In the genomic region with DNA sequence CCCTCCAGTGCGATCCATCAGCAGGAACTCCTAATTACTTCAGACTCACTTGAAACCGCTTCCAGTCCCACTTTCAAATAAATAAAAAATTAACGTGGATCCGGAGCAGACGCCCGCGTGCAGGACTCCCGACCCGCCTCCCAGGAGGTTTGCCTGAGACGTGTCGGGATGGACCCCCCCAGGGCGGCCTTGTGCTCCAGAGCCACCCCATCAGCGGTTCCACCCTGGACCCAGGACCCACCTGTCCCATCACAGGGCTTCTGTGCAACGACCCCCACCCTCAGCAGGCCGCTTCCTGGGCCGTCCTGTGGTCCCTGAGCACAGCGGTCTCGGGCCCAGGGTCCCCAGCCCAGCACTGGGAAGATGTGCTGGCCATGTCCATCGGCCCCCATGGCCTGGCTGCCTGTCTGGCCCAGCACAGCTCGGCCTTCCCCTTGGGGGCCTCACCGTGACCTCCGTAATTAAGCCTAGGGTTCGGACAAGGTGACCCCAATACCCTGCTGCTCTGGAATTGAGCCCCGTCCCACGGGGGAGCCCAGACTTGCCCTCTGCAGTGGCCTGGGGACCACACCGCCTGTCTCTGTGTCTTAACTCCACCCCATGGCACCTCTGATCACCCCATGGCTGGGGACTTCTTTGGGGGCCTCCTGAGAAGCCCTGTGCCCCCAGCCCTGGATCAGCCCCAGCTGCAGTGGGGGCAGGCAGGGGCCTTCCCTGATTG, we compare ENCODE assay signal across 20 cellular contexts.
"Had no signal": no experiment of that assay in that cellular context is flagged by ENCODE, and none has a peak within 500 bp of the region (broad histone marks: within the 10 kb centered on the region; RNA-seq: fewer than 3 reads in every experiment).

No MANE protein-coding gene starts in this region.

- H3K27me3 ChIP-seq: right atrium auricular region, thyroid gland, uterus had no signal

- H3K27ac Mint-ChIP-seq: naive thymus-derived CD4-positive, alpha-beta T cell; nephron progenitor cell; stimulated activated effector memory CD8-positive, alpha-beta T cell treated with anti-CD3 and anti-CD28 coated beads, Interleukin-12 subunit alpha, Interleukin-12 subunit beta, amount 100 ng/mL, for 72 hours; type B pancreatic cell had no signal

- DNase-seq: effector CD4-positive, alpha-beta T cell; gastrocnemius medialis; heart right ventricle; hypothalamus; naive thymus-derived CD4-positive, alpha-beta T cell; nephron progenitor cell; stimulated activated CD4-positive, alpha-beta T cell treated with anti-CD3 and anti-CD28 coated beads, Interleukin-4, amount 100 ng/mL, for 1 hour; stimulated activated CD8-positive, alpha-beta memory T cell treated with anti-CD3 and anti-CD28 coated beads, Interleukin-4, amount 100 ng/mL, for 48 hours; stimulated activated naive CD8-positive, alpha-beta T cell treated with anti-CD3 and anti-CD28 coated beads, Interleukin-15, Interleukin-2, amounts not matched to agents 100 U/mL and 50 U/mL, for 24 hours; thyroid gland; uterus had no signal

- H3K4me3 Mint-ChIP-seq: naive thymus-derived CD4-positive, alpha-beta T cell; nephron progenitor cell; stimulated activated effector memory CD8-positive, alpha-beta T cell treated with anti-CD3 and anti-CD28 coated beads, Interleukin-12 subunit alpha, Interleukin-12 subunit beta, amount 100 ng/mL, for 72 hours; type B pancreatic cell had no signal

- H3K4me3 ChIP-seq: coronary artery, esophagus muscularis mucosa, gastrocnemius medialis, heart right ventricle, left lung, right atrium auricular region, smooth muscle cell, suprapubic skin, thyroid gland, uterus had no signal

- H3K4me1 Mint-ChIP-seq: naive thymus-derived CD4-positive, alpha-beta T cell; stimulated activated effector memory CD8-positive, alpha-beta T cell treated with anti-CD3 and anti-CD28 coated beads, Interleukin-12 subunit alpha, Interleukin-12 subunit beta, amount 100 ng/mL, for 72 hours had no signal

- H3K36me3 ChIP-seq: esophagus muscularis mucosa, gastrocnemius medialis, heart right ventricle, left lung, right atrium auricular region, suprapubic skin, thyroid gland, uterus had no signal

- ATAC-seq: gastrocnemius medialis; left lung; naive thymus-derived CD4-positive, alpha-beta T cell; stimulated activated effector memory CD8-positive, alpha-beta T cell treated with anti-CD3 and anti-CD28 coated beads, Interleukin-12 subunit alpha, Interleukin-12 subunit beta, amount 100 ng/mL, for 72 hours; stimulated activated naive CD8-positive, alpha-beta T cell treated with anti-CD3 and anti-CD28 coated beads, Interleukin-15, Interleukin-2, amounts not matched to agents 100 U/mL and 50 U/mL, for 24 hours had no signal

- H3K9me3 ChIP-seq: gastrocnemius medialis, suprapubic skin, thyroid gland had no signal

- H3K4me1 ChIP-seq: esophagus muscularis mucosa, gastrocnemius medialis, heart right ventricle, left lung, right atrium auricular region, suprapubic skin, thyroid gland, uterus had no signal

- H3K36me3 Mint-ChIP-seq: stimulated activated effector memory CD8-positive, alpha-beta T cell treated with anti-CD3 and anti-CD28 coated beads, Interleukin-12 subunit alpha, Interleukin-12 subunit beta, amount 100 ng/mL, for 72 hours; type B pancreatic cell had no signal

- FAIRE-seq: islet of Langerhans had no signal

- H3K27ac ChIP-seq: coronary artery, esophagus muscularis mucosa, gastrocnemius medialis, heart right ventricle, left lung, right atrium auricular region, suprapubic skin, thyroid gland, uterus had no signal
